Comparison of ENCODE assay signal across 9 cellular contexts in genomic region chr4:7295917-7296660, GRCh38.
A peak's percentile ranks its signal among the peaks of the same experiment; 100 is the strongest.
DNase-seq lines count a peak whose midpoint lies in the region; ATAC-seq and TF ChIP-seq lines count a peak whose summit lies in the region.
"Had no signal": no experiment of that assay in that cellular context is flagged by ENCODE, and none has a peak within 500 bp of the region (broad histone marks: within the 10 kb centered on the region; RNA-seq: fewer than 3 reads in every experiment).

No MANE protein-coding gene starts in this region.

- H3K4me1 ChIP-seq in GM23248 (ENCODE audit: insufficient read depth) = no peaks in the 10 kb centered on the region
- no peaks in the 10 kb centered on the region for H3K4me1 ChIP-seq in ascending aorta

- no peaks in the 10 kb centered on the region for H3K9me3 ChIP-seq in GM23248 (ENCODE audit: low read depth)
- no peaks in the 10 kb centered on the region for H3K9me3 ChIP-seq in ascending aorta
- H3K9me3 ChIP-seq in T-helper 17 cell (ENCODE audit: control insufficient read depth, low read length, poor library complexity, severe bottlenecking) = no peaks in the 10 kb centered on the region

- ATAC-seq in T-helper 17 cell = no peak
- no peak for ATAC-seq in HG03025 (IDR thresholded peaks at IDR 0.05; ENCODE audit: low FRiP score, unreplicated experiment)
- ATAC-seq in HG03432 (IDR thresholded peaks at IDR 0.05; ENCODE audit: unreplicated experiment) = no peak

- peaks cover 36% of the 10 kb centered on the region for H3K27me3 Mint-ChIP-seq in T-helper 17 cell

- WGBS in GM23248 (ENCODE audit: low coverage in 1 of 2, low lambda C conversion rate in 2 of 2, missing lambda C conversion rate in 2 of 2), 2 experiments = 33% methylated on average over 17 to 19 of the region's 19 CpGs

- H3K27ac Mint-ChIP-seq in T-helper 17 cell = no peak overlapping the region
- H3K27ac Mint-ChIP-seq: activated naive CD8-positive, alpha-beta T cell treated with anti-CD3 and anti-CD28 coated beads, Interleukin-2, amount 10 ng/mL, durations not matched to agents 7 days and 5 days had no signal

- H3K27ac ChIP-seq in 22Rv1 (no peak overlapping the region), GM23248 (no peak overlapping the region), ascending aorta (no peak overlapping the region)

- H3K4me3 Mint-ChIP-seq in T-helper 17 cell = no peak overlapping the region
- H3K4me3 Mint-ChIP-seq: activated naive CD8-positive, alpha-beta T cell treated with anti-CD3 and anti-CD28 coated beads, Interleukin-2, amount 10 ng/mL, durations not matched to agents 7 days and 5 days had no signal

- H3K27me3 ChIP-seq in GM23248 (replicated peaks; ENCODE audit: insufficient read depth) = no peaks in the 10 kb centered on the region
- no peaks in the 10 kb centered on the region for H3K27me3 ChIP-seq in ascending aorta
- peaks cover 51% of the 10 kb centered on the region for H3K27me3 ChIP-seq in kidney epithelial cell (ENCODE audit: control insufficient read depth, insufficient read depth, low read length)

- no peaks in the 10 kb centered on the region for H3K79me2 ChIP-seq in GM23248 (ENCODE audit: insufficient read depth)

- H3K4me3 ChIP-seq in GM23248 = no peak overlapping the region
- no peak overlapping the region for H3K4me3 ChIP-seq in ascending aorta
- H3K4me3 ChIP-seq in kidney epithelial cell (ENCODE audit: low read depth, low read length) = no peak overlapping the region

- H3K9ac ChIP-seq in GM23248 = no peak overlapping the region

- H3K36me3 ChIP-seq in GM23248 (ENCODE audit: low read depth) (no peaks in the 10 kb centered on the region), ascending aorta (no peaks in the 10 kb centered on the region), kidney epithelial cell (ENCODE audit: control insufficient read depth, insufficient read depth, low read length) (no peaks in the 10 kb centered on the region)

- H3K4me2 ChIP-seq in GM23248 (ENCODE audit: unreplicated experiment) = no peak overlapping the region

- H2AFZ ChIP-seq in GM23248 = no peak overlapping the region

- H3K9me2 ChIP-seq in GM23248 (ENCODE audit: insufficient read depth) = no peaks in the 10 kb centered on the region

- DNase-seq in GM23248 (peak; percentile 62), ascending aorta (ENCODE audit: low spot score in 2 of 2) (no peak), kidney epithelial cell (ENCODE audit: low read depth) (no peak), T-helper 17 cell (no peak), inferior parietal cortex (ENCODE audit: extremely low spot score) (no peak)
- DNase-seq: activated naive CD8-positive, alpha-beta T cell treated with anti-CD3 and anti-CD28 coated beads, Interleukin-2, amount 10 ng/mL, durations not matched to agents 7 days and 5 days had no signal

- in situ Hi-C loops in GM23248 (cut with MboI) = loop anchor here (10.0 kb wide), 1 partner anchor 101 kb away; the partner anchor contains the start of gene SORCS2

- H3F3A ChIP-seq in GM23248 (ENCODE audit: insufficient read depth) = no peaks in the 10 kb centered on the region

- intact Hi-C loops in ascending aorta (cut with DNase I) = loop anchor here (1.0 kb wide), 1 partner anchor 104 kb away; the partner anchor contains the start of gene SORCS2

- no peaks in the 10 kb centered on the region for H4K20me1 ChIP-seq in GM23248 (ENCODE audit: insufficient read depth)

- peak; percentile 9; the same call in 1 of the 2 replicates for TF ChIP-seq CTCF in 22Rv1 (IDR thresholded peaks at IDR 0.05)
- TF ChIP-seq CTCF in ascending aorta (IDR thresholded peaks at IDR 0.05) = peak; percentile 24 to 64 (median 44)
- TF ChIP-seq CTCF in kidney epithelial cell (IDR thresholded peaks at IDR 0.05; ENCODE audit: insufficient read depth, low read length, poor library complexity, severe bottlenecking) = peak; percentile 68

- H3K4me1 Mint-ChIP-seq in T-helper 17 cell = no peaks in the 10 kb centered on the region

- no peaks in the 10 kb centered on the region for H3K36me3 Mint-ChIP-seq in T-helper 17 cell (ENCODE audit: low read depth)
- H3K36me3 Mint-ChIP-seq: activated naive CD8-positive, alpha-beta T cell treated with anti-CD3 and anti-CD28 coated beads, Interleukin-2, amount 10 ng/mL, durations not matched to agents 7 days and 5 days had no signal

Comparison
In these comparisons a context has a peak if more than half of its experiments do, and no peak if none do; other contexts are left out.
1. CTCF ChIP-seq: peak in every context shown above with its lines; median percentile 68 in kidney epithelial cell; 44 in ascending aorta; 9 in 22Rv1.